1 cellular context compared by ENCODE assay signal in the genomic region with DNA sequence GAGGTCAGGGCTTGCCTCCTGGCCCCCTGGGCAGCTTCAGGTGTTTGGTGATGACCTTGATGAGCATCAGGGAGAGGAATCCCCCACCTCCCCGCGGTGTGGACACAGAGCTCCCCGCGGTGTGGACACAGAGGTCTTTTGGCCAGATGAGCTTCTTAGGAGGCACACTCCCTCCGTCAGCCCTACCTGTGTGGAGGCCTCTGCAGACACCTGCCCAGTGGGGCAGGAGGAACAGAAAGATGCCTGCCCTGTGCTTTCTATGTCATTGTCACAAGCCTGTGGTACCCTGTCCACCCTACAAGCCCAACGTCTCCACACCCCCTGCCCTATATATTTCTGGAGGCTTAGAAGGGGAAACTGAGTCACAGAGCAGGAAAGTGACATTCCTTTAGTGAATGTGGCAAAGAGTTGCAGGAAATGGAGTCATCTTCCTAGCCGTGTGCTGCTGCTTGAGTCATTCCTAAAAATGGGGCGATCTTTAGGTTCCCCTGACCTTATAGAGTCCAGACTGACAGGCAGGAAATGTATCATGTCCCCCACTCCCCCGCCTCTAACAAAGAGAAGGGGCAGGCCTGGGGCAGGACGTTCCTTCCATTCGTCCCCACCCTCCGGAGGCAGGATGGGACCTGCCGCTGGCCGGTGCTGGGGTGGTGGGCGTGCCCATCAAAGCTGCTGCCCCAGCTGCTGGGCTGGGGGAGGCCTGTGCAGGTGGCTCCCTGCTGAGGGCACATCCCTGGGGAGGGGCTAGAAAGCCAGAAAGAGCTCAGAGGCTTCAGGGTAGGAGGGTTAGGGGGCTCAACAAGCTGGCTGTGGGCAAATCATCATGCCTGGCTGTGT.
TF ChIP-seq lines count a peak whose summit lies in the region.

No MANE protein-coding gene starts in this region.

TF ChIP-seq in GM23338, 12 proteins besides CTCF, POLR2A, EP300 and RAD21:
- TF ChIP-seq, protein P1, sequence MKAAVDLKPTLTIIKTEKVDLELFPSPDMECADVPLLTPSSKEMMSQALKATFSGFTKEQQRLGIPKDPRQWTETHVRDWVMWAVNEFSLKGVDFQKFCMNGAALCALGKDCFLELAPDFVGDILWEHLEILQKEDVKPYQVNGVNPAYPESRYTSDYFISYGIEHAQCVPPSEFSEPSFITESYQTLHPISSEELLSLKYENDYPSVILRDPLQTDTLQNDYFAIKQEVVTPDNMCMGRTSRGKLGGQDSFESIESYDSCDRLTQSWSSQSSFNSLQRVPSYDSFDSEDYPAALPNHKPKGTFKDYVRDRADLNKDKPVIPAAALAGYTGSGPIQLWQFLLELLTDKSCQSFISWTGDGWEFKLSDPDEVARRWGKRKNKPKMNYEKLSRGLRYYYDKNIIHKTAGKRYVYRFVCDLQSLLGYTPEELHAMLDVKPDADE (IDR thresholded peaks at IDR 0.05) = no peak
- TF ChIP-seq EZH2 (IDR thresholded peaks at IDR 0.05; ENCODE audit: low read depth, unreplicated experiment) (no peak), STAT1 (IDR thresholded peaks at IDR 0.05; ENCODE audit: unreplicated experiment) (no peak), CREB1 (CRISPR knock-in tag; IDR thresholded peaks at IDR 0.05; ENCODE audit: low read depth) (no peak), ZNF114 (CRISPR knock-in tag; IDR thresholded peaks at IDR 0.05) (no peak), JUNB (IDR thresholded peaks at IDR 0.05; ENCODE audit: unreplicated experiment) (no peak), ZNF331 (CRISPR knock-in tag; IDR thresholded peaks at IDR 0.05; ENCODE audit: low read depth) (no peak)
